Comparison of ENCODE assay signal across 1 cellular context in genomic region chr1:35573776-35574654, GRCh38.
A peak's percentile ranks its signal among the peaks of the same experiment; 100 is the strongest.
TF ChIP-seq lines count a peak whose summit lies in the region.

No MANE protein-coding gene starts in this region.

TF ChIP-seq in WTC11, 78 proteins besides CTCF, POLR2A, EP300 and RAD21 (continued from another document):
- TF ChIP-seq ATF2 (CRISPR knock-in tag; IDR thresholded peaks at IDR 0.05; ENCODE audit: borderline replicate concordance, low read depth), result no peak
- TF ChIP-seq KAT7 (CRISPR knock-in tag; IDR thresholded peaks at IDR 0.05; ENCODE audit: borderline replicate concordance), result 0 out of 2 replicates have a peak, but pooled peaks have one; percentile 14
- no peak for TF ChIP-seq OVOL2 (CRISPR knock-in tag; IDR thresholded peaks at IDR 0.05; ENCODE audit: borderline replicate concordance)
- no peak for TF ChIP-seq SMAD4 (CRISPR knock-in tag; IDR thresholded peaks at IDR 0.05)
- no peak for TF ChIP-seq TCF7 (CRISPR knock-in tag; IDR thresholded peaks at IDR 0.05; ENCODE audit: low read depth)
- TF ChIP-seq ZNF416 (CRISPR knock-in tag; IDR thresholded peaks at IDR 0.05), result no peak
- TF ChIP-seq ERG (CRISPR knock-in tag; IDR thresholded peaks at IDR 0.05), result no peak
- 0 out of 2 replicates have a peak, but pooled peaks have one; percentile 27 for TF ChIP-seq E2F5 (CRISPR knock-in tag; IDR thresholded peaks at IDR 0.05)
- TF ChIP-seq MYBL2 (CRISPR knock-in tag; IDR thresholded peaks at IDR 0.05), result no peak
- TF ChIP-seq E2F4 (CRISPR knock-in tag; IDR thresholded peaks at IDR 0.05; ENCODE audit: borderline replicate concordance, low read depth), result no peak
- TF ChIP-seq SMAD3 (CRISPR knock-in tag; IDR thresholded peaks at IDR 0.05; ENCODE audit: borderline replicate concordance), result no peak
- 0 out of 2 replicates have a peak, but pooled peaks have one; percentile 14 for TF ChIP-seq JUN (CRISPR knock-in tag; IDR thresholded peaks at IDR 0.05)
- no peak for TF ChIP-seq AFF4 (CRISPR knock-in tag; IDR thresholded peaks at IDR 0.05; ENCODE audit: borderline replicate concordance)
TF ChIP-seq in WTC11: peak in this region for 3.
